ENCODE assay signal across 18 cellular contexts in the genomic region with DNA sequence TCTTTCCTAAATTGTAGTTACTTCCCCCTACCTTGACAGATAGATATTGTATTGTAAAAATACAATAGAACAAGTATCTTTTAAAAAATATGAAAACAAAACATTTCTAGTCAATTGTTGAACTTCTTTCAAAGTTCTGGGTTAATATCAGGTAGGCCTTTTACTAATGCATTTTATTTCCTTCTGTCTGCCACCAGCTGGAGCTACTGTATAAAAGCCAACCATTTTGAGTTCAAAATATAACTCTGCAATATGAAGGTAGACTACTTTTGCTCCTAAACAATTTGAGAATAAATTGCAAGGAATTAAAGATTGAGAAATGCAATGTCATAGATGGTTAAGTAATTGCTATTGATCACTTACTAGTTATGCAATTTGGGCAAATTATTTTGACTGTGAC. TPM values are rescaled to one million over a fixed set of nuclear protein-coding genes. Genes with fewer than 3 reads are reported as not detected.
"Had no signal": no experiment of that assay in that cellular context is flagged by ENCODE, and none has a peak within 500 bp of the region (broad histone marks: within the 10 kb centered on the region; RNA-seq: fewer than 3 reads in every experiment).

No MANE protein-coding gene starts in this region.

- H2AFZ ChIP-seq: hepatocyte had no signal

- H3K4me2 ChIP-seq: hepatocyte had no signal

- H3K4me1 ChIP-seq: adrenal gland had no signal

- H3K4me3 ChIP-seq: adrenal gland, hepatocyte, suprapubic skin had no signal

- H3K27ac ChIP-seq: adrenal gland, hepatocyte, suprapubic skin had no signal

- H3K9me3 ChIP-seq: adrenal gland, suprapubic skin had no signal

- H3K79me2 ChIP-seq: hepatocyte had no signal

- H3K36me3 ChIP-seq: adrenal gland, suprapubic skin had no signal

- DNase-seq: activated CD4-positive, alpha-beta memory T cell treated with anti-CD3 and anti-CD28 coated beads, Interleukin-2, amount 10 ng/mL, durations not matched to agents 7 days and 5 days; activated CD4-positive, alpha-beta T cell treated with anti-CD3 and anti-CD28 coated beads for 36 hours; activated effector memory CD4-positive, alpha-beta T cell treated with anti-CD3 and anti-CD28 coated beads, Interleukin-2, amount 50 U/mL, for 16 hours; activated T-cell treated with anti-CD3 and anti-CD28 coated beads, Interleukin-2, amount 50 U/mL, for 4 hours; adrenal gland; left ventricle myocardium superior; mesendoderm; posterior cingulate gyrus; retina; small intestine; stimulated activated CD4-positive, alpha-beta T cell treated with anti-CD3 and anti-CD28 coated beads, Interleukin-4, amount 100 ng/mL, for 4 hours; stimulated activated CD8-positive, alpha-beta memory T cell treated with anti-CD3 and anti-CD28 coated beads, Interleukin-4, amount 100 ng/mL, for 48 hours; stimulated activated naive CD8-positive, alpha-beta T cell treated with anti-CD3 and anti-CD28 coated beads, Interleukin-15, Interleukin-2, amounts not matched to agents 100 U/mL and 50 U/mL, for 24 hours; trophoblast cell had no signal

- ATAC-seq: activated CD4-positive, alpha-beta T cell treated with anti-CD3 and anti-CD28 coated beads for 36 hours; activated T-cell treated with anti-CD3 and anti-CD28 coated beads, Interleukin-2, amount 50 U/mL, for 4 hours; left ventricle myocardium superior; natural killer cell treated with Interleukin-12 subunit alpha and Interleukin-12 subunit beta and Interleukin-15 and Interleukin-18, amount 100 ng/mL, for 72 hours; stimulated activated naive CD8-positive, alpha-beta T cell treated with anti-CD3 and anti-CD28 coated beads, Interleukin-15, Interleukin-2, amounts not matched to agents 100 U/mL and 50 U/mL, for 24 hours had no signal

- H3K27me3 ChIP-seq: adrenal gland, hepatocyte, suprapubic skin had no signal

RNA-seq across cellular contexts. Expression of a gene that starts 56.1 kb away (rescaled TPM):
- total RNA-seq: T-helper 1 cell treated with Interleukin-12 subunit alpha and Interleukin-12 subunit beta and Interleukin-4 antibody, amounts not matched to agents 30 ng/mL and 1 ng/mL, for 36 hours had no signal
